7 cellular contexts compared by ENCODE assay signal in genomic region chr17:1109606-1110523, GRCh38.
DNase-seq lines count a peak whose midpoint lies in the region; ATAC-seq and TF ChIP-seq lines count a peak whose summit lies in the region.

No MANE protein-coding gene starts in this region.

- peak overlapping the region; percentile 80 for H3K4me3 Mint-ChIP-seq in activated CD8-positive, alpha-beta memory T cell treated with anti-CD3 and anti-CD28 coated beads, Interleukin-2, amount 10 ng/mL, durations not matched to agents 7 days and 5 days

- WGBS in prostate gland = 22% methylated on average over 25 of the region's 33 CpGs

- no peaks in the 10 kb centered on the region for H3K27me3 Mint-ChIP-seq in activated CD8-positive, alpha-beta memory T cell treated with anti-CD3 and anti-CD28 coated beads, Interleukin-2, amount 10 ng/mL, durations not matched to agents 7 days and 5 days

- peak overlapping the region; percentile 43 for H3K9ac ChIP-seq in HUES6 (ENCODE audit: low read length)

- TF ChIP-seq POLR2A in GM18951 (IDR thresholded peaks at IDR 0.05; ENCODE audit: extremely low read depth, insufficient read depth, insufficient read length) (peak; percentile 3), prostate gland (IDR thresholded peaks at IDR 0.05) (no peak)

- H3K27ac ChIP-seq in HUES6 (ENCODE audit: low read depth, low read length) = no peak overlapping the region
- H3K27ac ChIP-seq in prostate gland = peak overlapping the region; percentile 85 to 88

- intact Hi-C loops in Right ventricle myocardium superior (cut with DNase I) = no loop called here
- intact Hi-C loops in prostate gland (cut with DNase I) = no loop called here

- CTCF ChIA-PET in activated CD8-positive, alpha-beta memory T cell treated with anti-CD3 and anti-CD28 coated beads, Interleukin-2, amount 10 ng/mL, durations not matched to agents 7 days and 5 days (lab: Charles Lee) = interaction anchor here (0.6 to 3.4 kb wide), 5 partner anchors 10 to 111 kb away, joined by 3 to 21 read pairs (median 6); no protein-coding TSS in a partner anchor

- TF ChIP-seq CTCF in prostate gland (IDR thresholded peaks at IDR 0.05) = no peak

- ATAC-seq in activated CD8-positive, alpha-beta memory T cell treated with anti-CD3 and anti-CD28 coated beads, Interleukin-2, amount 10 ng/mL, durations not matched to agents 7 days and 5 days = peak; percentile 52
- ATAC-seq in Right ventricle myocardium superior (ENCODE audit: poor library complexity) (peak; percentile 10), GM18502 (IDR thresholded peaks at IDR 0.05; ENCODE audit: poor library complexity, unreplicated experiment) (no peak)

- H3K4me1 ChIP-seq in HUES6 (ENCODE audit: control insufficient read depth, insufficient read depth, low read length) (peaks cover 37% of the 10 kb centered on the region), prostate gland (replicated peaks) (peaks cover 9% of the 10 kb centered on the region)

- H3K9me3 Mint-ChIP-seq in activated CD8-positive, alpha-beta memory T cell treated with anti-CD3 and anti-CD28 coated beads, Interleukin-2, amount 10 ng/mL, durations not matched to agents 7 days and 5 days (ENCODE audit: low read depth) = no peaks in the 10 kb centered on the region

- peak; percentile 74 for DNase-seq in activated CD8-positive, alpha-beta memory T cell treated with anti-CD3 and anti-CD28 coated beads, Interleukin-2, amount 10 ng/mL, durations not matched to agents 7 days and 5 days
- DNase-seq in Right ventricle myocardium superior (peak; percentile 76), prostate gland (ENCODE audit: low spot score) (no peak), pons (ENCODE audit: low spot score) (no peak)

- H3K4me3 ChIP-seq in HUES6 (ENCODE audit: low read depth, low read length) (peak overlapping the region; percentile 81), prostate gland (peak overlapping the region; percentile 63 to 65)

- in situ Hi-C loops in GM18951 (cut with MboI; ENCODE audit: low sequenced_read_pairs, unreplicated experiment) = no loop called here

- no peaks in the 10 kb centered on the region for H3K36me3 Mint-ChIP-seq in activated CD8-positive, alpha-beta memory T cell treated with anti-CD3 and anti-CD28 coated beads, Interleukin-2, amount 10 ng/mL, durations not matched to agents 7 days and 5 days

- no peaks in the 10 kb centered on the region for H3K9me3 ChIP-seq in HUES6 (ENCODE audit: control insufficient read depth, insufficient read depth, low read depth, low read length)
- H3K9me3 ChIP-seq in prostate gland = no peaks in the 10 kb centered on the region

- H3K27ac Mint-ChIP-seq in activated CD8-positive, alpha-beta memory T cell treated with anti-CD3 and anti-CD28 coated beads, Interleukin-2, amount 10 ng/mL, durations not matched to agents 7 days and 5 days = peak overlapping the region; percentile 80

- H3K27me3 ChIP-seq in HUES6 (ENCODE audit: control insufficient read depth, insufficient read depth, low read length) (peaks cover 14% of the 10 kb centered on the region), prostate gland (replicated peaks; ENCODE audit: insufficient read depth) (no peaks in the 10 kb centered on the region)

- H3K4me1 Mint-ChIP-seq in activated CD8-positive, alpha-beta memory T cell treated with anti-CD3 and anti-CD28 coated beads, Interleukin-2, amount 10 ng/mL, durations not matched to agents 7 days and 5 days = peaks cover 53% of the 10 kb centered on the region

- H3K36me3 ChIP-seq in HUES6 (ENCODE audit: control insufficient read depth, insufficient read depth, low read length) (no peaks in the 10 kb centered on the region), prostate gland (no peaks in the 10 kb centered on the region)

Comparison
In these comparisons a context has a peak if more than half of its experiments do, and no peak if none do; other contexts are left out.
1. DNase-seq: peak in activated CD8-positive, alpha-beta memory T cell treated with anti-CD3 and anti-CD28 coated beads, Interleukin-2, amount 10 ng/mL, durations not matched to agents 7 days and 5 days (single experiment) and Right ventricle myocardium superior (single experiment); none in prostate gland (single experiment) and pons (single experiment).